18 cellular contexts compared by ENCODE assay signal in genomic region chr12:3821441-3821840, GRCh38. TPM values are rescaled to one million over a fixed set of nuclear protein-coding genes. Genes with fewer than 3 reads are reported as not detected.
DNase-seq lines count a peak whose midpoint lies in the region; ATAC-seq and TF ChIP-seq lines count a peak whose summit lies in the region.
"Had no signal": no experiment of that assay in that cellular context is flagged by ENCODE, and none has a peak within 500 bp of the region (broad histone marks: within the 10 kb centered on the region; RNA-seq: fewer than 3 reads in every experiment).

No MANE protein-coding gene starts in this region.

- peak overlapping the region; percentile 40; the same call in 1 of the 2 replicates for H3K4me3 ChIP-seq in HUES48 (ENCODE audit: low read depth, low read length)
- peak overlapping the region; percentile 4 for H3K4me3 ChIP-seq in iPS-18a (ENCODE audit: low read length)
- H3K4me3 ChIP-seq in prostate gland = no peak overlapping the region
- H3K4me3 ChIP-seq: A549, MG63 had no signal

- no peaks in the 10 kb centered on the region for H3K9me3 Mint-ChIP-seq in WTC11
- H3K9me3 Mint-ChIP-seq: CD14-positive monocyte had no signal

- H3K27ac Mint-ChIP-seq in WTC11 = peak overlapping the region; percentile 97
- H3K27ac Mint-ChIP-seq: B cell, CD14-positive monocyte had no signal

- 25% methylated on average over 1 of the region's 1 CpG for WGBS in prostate gland

- H3K36me3 ChIP-seq in HUES48 (ENCODE audit: control insufficient read depth, insufficient read depth, low read length) (peaks cover 10% of the 10 kb centered on the region; the same call in 1 of the 2 replicates), iPS-18a (ENCODE audit: control insufficient read depth, low read depth, low read length) (peaks cover 11% of the 10 kb centered on the region), prostate gland (no peaks in the 10 kb centered on the region)
- H3K36me3 ChIP-seq: MG63 had no signal

- intact Hi-C loops in prostate gland (cut with DNase I) = no loop called here

- H3K27me3 Mint-ChIP-seq in WTC11 (ENCODE audit: low read depth) = no peaks in the 10 kb centered on the region
- H3K27me3 Mint-ChIP-seq: B cell had no signal

- peaks cover 6% of the 10 kb centered on the region for H3K4me1 Mint-ChIP-seq in WTC11
- H3K4me1 Mint-ChIP-seq: CD14-positive monocyte had no signal

- H3K4me1 ChIP-seq in HUES48 (ENCODE audit: control insufficient read depth, insufficient read depth, low read length) (peaks cover 19% of the 10 kb centered on the region), iPS-18a (ENCODE audit: control insufficient read depth, low read depth, low read length) (peaks cover 15% of the 10 kb centered on the region), prostate gland (replicated peaks) (no peaks in the 10 kb centered on the region)
- H3K4me1 ChIP-seq: A549 had no signal

- H3K27ac ChIP-seq in HUES48 (ENCODE audit: low read depth, low read length) (peak overlapping the region; percentile 93), iPS-18a (ENCODE audit: low read length) (peak overlapping the region; percentile 46), prostate gland (no peak overlapping the region)
- H3K27ac ChIP-seq: A549 had no signal

- POLR2A ChIA-PET in WTC11 (lab: Charles Lee) = no interaction called here

- H3K9ac ChIP-seq in HUES48 (ENCODE audit: low read depth, low read length) (no peak overlapping the region), iPS-18a (ENCODE audit: low read length) (peak overlapping the region; percentile 38)

- DNase-seq in WTC11 (ENCODE audit: low spot score) = no peak
- peak; percentile 22 for DNase-seq in prostate gland (ENCODE audit: low spot score)
- DNase-seq in effector CD8-positive, alpha-beta T cell (lab: John Stamatoyannopoulos, UW) = no peak
- DNase-seq in pons (ENCODE audit: low spot score) = no peak
- DNase-seq in HT-29 (ENCODE audit: low spot score) = no peak
- DNase-seq: GF-D8, Kasumi-1, MG63, NCI-H1417, NCI-H187, NCI-H446, NCI-H526, SHP77 had no signal

- CTCF ChIA-PET in WTC11 (lab: Charles Lee) = interaction anchor here (1.0 to 1.8 kb wide), 7 partner anchors 16 to 521 kb away, joined by 3 to 23 read pairs (median 5); no protein-coding TSS in a partner anchor

- TF ChIP-seq POLR2A in prostate gland (IDR thresholded peaks at IDR 0.05) = no peak

- H3K27me3 ChIP-seq in HUES48 (ENCODE audit: control insufficient read depth, insufficient read depth, low read length) (no peaks in the 10 kb centered on the region), iPS-18a (ENCODE audit: control insufficient read depth, insufficient read depth, low read length) (no peaks in the 10 kb centered on the region), prostate gland (replicated peaks; ENCODE audit: insufficient read depth) (no peaks in the 10 kb centered on the region)
- H3K27me3 ChIP-seq: MG63 had no signal

- no peaks in the 10 kb centered on the region for H3K9me3 ChIP-seq in HUES48 (ENCODE audit: control insufficient read depth, insufficient read depth, low read length)
- no peaks in the 10 kb centered on the region for H3K9me3 ChIP-seq in iPS-18a (ENCODE audit: control insufficient read depth, low read depth, low read length)
- H3K9me3 ChIP-seq in prostate gland = no peaks in the 10 kb centered on the region
- H3K9me3 ChIP-seq: A549, MG63 had no signal

- H3K36me3 Mint-ChIP-seq in WTC11 = peaks cover 11% of the 10 kb centered on the region

- no peak for TF ChIP-seq CTCF in WTC11 (IDR thresholded peaks at IDR 0.05)
- no peak for TF ChIP-seq CTCF in prostate gland (IDR thresholded peaks at IDR 0.05)

- peak overlapping the region; percentile 16 for H3K4me3 Mint-ChIP-seq in WTC11
- H3K4me3 Mint-ChIP-seq: B cell, CD14-positive monocyte had no signal

- ATAC-seq in WTC11 = peak; percentile 99
- ATAC-seq: A549 had no signal

TF ChIP-seq in WTC11, 78 proteins besides CTCF, POLR2A, EP300 and RAD21:
- TF ChIP-seq FOXK1 (CRISPR knock-in tag; IDR thresholded peaks at IDR 0.05) = no peak
- TF ChIP-seq FOXP4 (CRISPR knock-in tag; IDR thresholded peaks at IDR 0.05) = 0 out of 2 replicates have a peak, but pooled peaks have one; percentile 11

RNA-seq across cellular contexts. Expression of gene PARP11, which starts 51.8 kb away (rescaled TPM):
- total RNA-seq in WTC11 (2021) (8.0 to 11.0 TPM (median 9.5 TPM) in 3 replicates), prostate gland (10 to 100 TPM; 19.6 to 26.8 TPM)
- 0.60 and 1.3 TPM in 2 replicates for total RNA-seq in HT-29 (2014; rRNA removed; shearing (Covaris generic))

Comparison
In these comparisons a context has a peak if more than half of its experiments do, and no peak if none do; other contexts are left out.
1. H3K27ac ChIP-seq: peak in HUES48 (single experiment) and iPS-18a (single experiment); none in prostate gland (0 of 2).
2. H3K4me3 ChIP-seq: peak in HUES48 (single experiment) and iPS-18a (single experiment); none in prostate gland (0 of 2).